ENCODE assay signal across 8 cellular contexts in the genomic region with DNA sequence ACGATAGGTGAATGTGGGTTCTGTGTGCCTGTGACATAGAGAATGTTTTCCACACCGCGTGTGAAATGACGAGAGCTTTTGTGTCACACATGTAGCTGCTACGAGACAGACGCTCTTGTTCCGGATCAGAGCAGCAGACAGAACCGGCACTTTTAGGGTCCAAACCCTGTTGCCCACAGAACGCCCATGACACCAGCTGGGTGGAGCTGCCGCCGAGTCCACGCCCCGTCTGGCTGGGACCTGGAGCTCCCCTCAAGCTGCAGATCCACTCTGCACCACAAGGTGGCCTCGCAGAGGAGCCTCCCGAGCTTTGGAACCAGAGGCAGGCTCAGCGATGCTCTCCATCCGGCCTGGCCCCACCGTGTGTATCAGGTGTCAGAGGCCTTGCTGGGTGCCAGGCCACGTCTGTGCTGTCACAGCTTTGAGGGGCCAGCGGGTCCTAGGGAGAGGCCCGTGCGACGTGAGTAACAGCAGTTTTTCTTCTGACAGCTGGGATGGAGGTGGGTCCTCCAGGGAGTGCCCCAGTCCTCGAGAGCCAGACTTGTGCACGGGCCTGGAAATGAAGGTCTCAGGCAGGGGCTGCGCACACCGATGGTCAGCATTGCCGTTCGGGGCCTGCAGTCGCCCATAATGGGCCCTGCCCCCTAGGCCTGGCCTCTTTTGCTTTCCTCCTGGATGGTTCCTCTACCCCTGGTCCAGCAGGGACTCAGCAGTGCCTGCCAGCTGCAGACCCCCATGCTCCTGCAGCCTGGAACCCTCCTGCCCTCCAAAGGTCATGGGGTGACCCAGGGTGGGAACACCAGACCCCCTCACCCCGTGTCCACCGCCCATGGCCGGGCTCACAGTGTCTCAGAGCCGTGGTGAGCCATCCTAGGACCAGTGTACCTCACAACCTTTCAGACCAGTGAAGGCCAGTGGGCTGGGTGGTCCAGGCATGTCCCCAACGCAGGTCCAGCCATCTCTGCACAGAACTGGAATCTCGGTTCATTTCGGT. TPM values are rescaled to one million over a fixed set of nuclear protein-coding genes. Genes with fewer than 3 reads are reported as not detected.
DNase-seq lines count a peak whose midpoint lies in the region; ATAC-seq and TF ChIP-seq lines count a peak whose summit lies in the region.

No MANE protein-coding gene starts in this region.

- no peaks in the 10 kb centered on the region for H3K9me3 ChIP-seq in Panc1 (ENCODE audit: control insufficient read depth, insufficient read depth, low read depth, low read length)
- no peaks in the 10 kb centered on the region for H3K9me3 ChIP-seq in fibroblast of lung (ENCODE audit: control insufficient read depth, insufficient read depth, low read depth, low read length)

- TF ChIP-seq CTCF in Panc1 (IDR thresholded peaks at IDR 0.05): peak; percentile 96
- peak; percentile 86 to 95 for TF ChIP-seq CTCF in fibroblast of lung (conservative IDR thresholded peaks at IDR 0.05 in 1 of 2, IDR thresholded peaks at IDR 0.05 in 1 of 2; ENCODE audit: low read depth in 1 of 2, low read length in 2 of 2)
- TF ChIP-seq CTCF in nephron (IDR thresholded peaks at IDR 0.05; ENCODE audit: unreplicated experiment in 3 of 3): peak; percentile 93 to 97 (median 94)

- H3K9ac ChIP-seq in fibroblast of lung (ENCODE audit: insufficient read depth, low read length): peak overlapping the region; percentile 26

- H3K27ac ChIP-seq in Panc1 (ENCODE audit: low read length) (peak overlapping the region; percentile 69), fibroblast of lung (ENCODE audit: insufficient read depth, low read length) (no peak overlapping the region)

- peak overlapping the region in 2 of 3 experiments; percentile 25 to 44 for H3K4me3 Mint-ChIP-seq in nephron

- BruUV-seq in Panc1 (replicated peaks; lab: Mats Ljungman, UMichigan): no TSS peak

- peak overlapping the region; percentile 75 for H3K4me2 ChIP-seq in fibroblast of lung (ENCODE audit: extremely low read depth, insufficient read depth, low read length)

- no peaks in the 10 kb centered on the region for H3K79me2 ChIP-seq in fibroblast of lung (ENCODE audit: control insufficient read depth, insufficient read depth, low read length)

- H3K4me1 ChIP-seq in Panc1 (ENCODE audit: control insufficient read depth, insufficient read depth, low read length) (peaks cover 47% of the 10 kb centered on the region), fibroblast of lung (ENCODE audit: control insufficient read depth, extremely low read depth, insufficient read depth, low read length) (peaks cover 3% of the 10 kb centered on the region)

- no peaks in the 10 kb centered on the region for H3K27me3 ChIP-seq in Panc1 (ENCODE audit: control insufficient read depth, insufficient read depth, low read length)
- peaks cover 4% of the 10 kb centered on the region for H3K27me3 ChIP-seq in fibroblast of lung (ENCODE audit: control insufficient read depth, insufficient read depth, low read length)

- peaks cover 35% of the 10 kb centered on the region for H3K4me1 Mint-ChIP-seq in nephron

- peak overlapping the region; percentile 5 to 59 (median 56) for H3K27ac Mint-ChIP-seq in nephron

- ATAC-seq in GM21717 (IDR thresholded peaks at IDR 0.05; ENCODE audit: unreplicated experiment): peak; percentile 63
- peak; percentile 86 for ATAC-seq in Panc1

- H4K20me1 ChIP-seq in fibroblast of lung (ENCODE audit: control insufficient read depth, extremely low read depth, insufficient read depth, low read length): no peaks in the 10 kb centered on the region

- DNase-seq in DMS79 treated with DMSO at 0.1 percent for 48 hours (lab: John Stamatoyannopoulos, UW): peak; percentile 82
- DNase-seq in KBM-7: peak; percentile 85
- peak; percentile 64 for DNase-seq in Panc1 (ENCODE audit: low read depth, low spot score)
- DNase-seq in activated T-helper 1 cell treated with Interleukin-2 at 50 U/mL for 16 hours (ENCODE audit: low read depth): peak; percentile 73
- peak; percentile 64 to 78 for DNase-seq in fibroblast of lung (ENCODE audit: low read depth in 2 of 2)
- DNase-seq in stimulated activated naive CD4-positive, alpha-beta T cell (lab: John Stamatoyannopoulos, UW): peak; percentile 72 to 88 (median 79)

- H3K36me3 Mint-ChIP-seq in nephron (ENCODE audit: low read depth): no peaks in the 10 kb centered on the region

- H3K27me3 Mint-ChIP-seq in nephron (ENCODE audit: low read depth): peaks cover 3% of the 10 kb centered on the region

- intact Hi-C loops in Panc1 (cut with micrococcal nuclease; ENCODE audit: unreplicated experiment): no loop called here

- peak overlapping the region; percentile 79 for H2AFZ ChIP-seq in fibroblast of lung (ENCODE audit: low read length)

- H3K36me3 ChIP-seq in Panc1 (ENCODE audit: control insufficient read depth, insufficient read depth, low read length) (no peaks in the 10 kb centered on the region), fibroblast of lung (ENCODE audit: control insufficient read depth, insufficient read depth, low read length) (no peaks in the 10 kb centered on the region)

- in situ Hi-C loops in KBM-7 (cut with MboI; ENCODE audit: low pct_unique_long_range_greater_than_20kb, low sequenced_read_pairs) (no loop called here), Panc1 (cut with HindIII; ENCODE audit: low pct_unique_long_range_greater_than_20kb, low sequenced_read_pairs) (no loop called here)

- POLR2A ChIA-PET in Panc1 (lab: Charles Lee): no interaction called here

- H3K4me3 ChIP-seq in Panc1 (ENCODE audit: low read depth in 2 of 2, low read length in 2 of 2) (peak overlapping the region in 1 of 2 experiments; percentile 46; a peak in 2 of 4 replicates), fibroblast of lung (replicated peaks in 1 of 4; ENCODE audit: control extremely low read depth in 1 of 4, insufficient read depth in 1 of 4, low read depth in 3 of 4, low read length in 4 of 4) (peak overlapping the region in 1 of 4 experiments; percentile 12)

- H3K9me3 Mint-ChIP-seq in nephron: no peaks in the 10 kb centered on the region

- CTCF ChIA-PET in Panc1 (lab: Charles Lee): interaction anchor here (0.5 to 1.0 kb wide), 5 partner anchors 37 to 164 kb away, joined by 3 to 4 read pairs (median 3); a partner anchor contains a TSS

RNA-seq across cellular contexts. Expression of a gene that starts 2.5 kb away (rescaled TPM):
- 0.82 TPM for total RNA-seq in Panc1 (2021; ENCODE audit: unreplicated experiment)
- 0.74 TPM for polyA plus RNA-seq in Panc1 (2012; ENCODE audit: insufficient read length)
- not detected in 2 replicates for total RNA-seq in fibroblast of lung
- polyA plus RNA-seq in fibroblast of lung: not detected in 2 replicates
- polyA plus RNA-seq in fibroblast of lung (2012): not detected in 2 replicates
- polyA minus RNA-seq in fibroblast of lung (ENCODE audit: low replicate concordance): not detected in 2 replicates

RNA-seq across cellular contexts. Expression of a gene that starts 29.2 kb away (rescaled TPM):
- total RNA-seq in Panc1 (2021; ENCODE audit: unreplicated experiment): 8.1 TPM
- 5.5 TPM for polyA plus RNA-seq in Panc1 (2012; ENCODE audit: insufficient read length)
- 5.6 and 7.4 TPM in 2 replicates for total RNA-seq in fibroblast of lung
- 3.7 and 4.8 TPM in 2 replicates for polyA plus RNA-seq in fibroblast of lung
- 4.5 and 6.0 TPM in 2 replicates for polyA plus RNA-seq in fibroblast of lung (2012)
- 3.0 and 5.5 TPM in 2 replicates for polyA minus RNA-seq in fibroblast of lung (ENCODE audit: low replicate concordance)

RNA-seq across cellular contexts. Expression of a gene that starts 29.3 kb away (rescaled TPM):
- total RNA-seq in Panc1 (2021; ENCODE audit: unreplicated experiment) (171 TPM), fibroblast of lung (103 and 150 TPM in 2 replicates)
- polyA plus RNA-seq in Panc1 (2012; ENCODE audit: insufficient read length): 185 TPM
- 89.6 and 116 TPM in 2 replicates for polyA plus RNA-seq in fibroblast of lung
- polyA plus RNA-seq in fibroblast of lung (2012): 134 and 176 TPM in 2 replicates
- polyA minus RNA-seq in fibroblast of lung (ENCODE audit: low replicate concordance): 300 and 525 TPM in 2 replicates
